In the genomic region with DNA sequence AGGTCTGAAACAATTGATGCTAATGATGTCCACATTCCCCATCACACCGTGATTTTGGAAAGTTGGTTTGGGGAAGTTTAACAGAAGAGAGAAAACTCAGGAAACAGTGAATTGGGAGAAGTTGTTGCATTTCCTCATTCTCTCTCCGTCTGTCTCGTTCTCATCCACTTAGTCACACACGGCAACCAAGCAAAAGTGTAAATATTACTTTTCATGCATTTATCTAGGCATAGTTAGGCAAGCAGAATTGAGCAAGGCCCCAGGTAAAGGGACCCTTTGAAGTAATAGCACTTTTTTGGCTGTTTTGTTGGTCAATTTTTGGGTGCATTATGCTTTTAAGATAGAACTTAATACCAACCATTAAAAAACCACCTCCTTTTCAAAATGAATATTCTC, we compare ENCODE assay signal across 15 cellular contexts.
DNase-seq lines count a peak whose midpoint lies in the region; ATAC-seq and TF ChIP-seq lines count a peak whose summit lies in the region.
"Had no signal": no experiment of that assay in that cellular context is flagged by ENCODE, and none has a peak within 500 bp of the region (broad histone marks: within the 10 kb centered on the region; RNA-seq: fewer than 3 reads in every experiment).

No MANE protein-coding gene starts in this region.

- no peaks in the 10 kb centered on the region for H3F3A ChIP-seq in smooth muscle cell (ENCODE audit: low read depth)

- TF ChIP-seq CTCF in RWPE2 (IDR thresholded peaks at IDR 0.05; ENCODE audit: poor library complexity, severe bottlenecking) (no peak), fibroblast of mammary gland (conservative IDR thresholded peaks at IDR 0.05; ENCODE audit: control insufficient read depth, insufficient read depth, low read depth, low read length) (no peak), smooth muscle cell (IDR thresholded peaks at IDR 0.05; ENCODE audit: borderline replicate concordance, insufficient read depth, poor library complexity, severe bottlenecking) (no peak), transverse colon (IDR thresholded peaks at IDR 0.05) (no peak)

- intact Hi-C loops in sciatic nerve (cut with DNase I) = no loop called here
- intact Hi-C loops in transverse colon (cut with DNase I; ENCODE audit: low total_unique reads) = no loop called here

- H3K79me2 ChIP-seq in smooth muscle cell (ENCODE audit: low read depth) = no peaks in the 10 kb centered on the region

- H3K27ac ChIP-seq in RWPE2 (ENCODE audit: poor library complexity, severe bottlenecking) = peak overlapping the region; percentile 72
- H3K27ac ChIP-seq in smooth muscle cell (ENCODE audit: low read depth) = peak overlapping the region; percentile 72
- no peak overlapping the region for H3K27ac ChIP-seq in transverse colon
- H3K27ac ChIP-seq in caudate nucleus (ENCODE audit: low read depth, low read length) = no peak overlapping the region
- H3K27ac ChIP-seq: neutrophil, right atrium auricular region had no signal

- H4K20me1 ChIP-seq in smooth muscle cell (ENCODE audit: low read depth) = no peaks in the 10 kb centered on the region

- in situ Hi-C loops in transverse colon (cut with MboI; ENCODE audit: low pct_ligation_motif_present in 1 of 4, low pct_unique_long_range_greater_than_20kb in 1 of 4, low sequenced_read_pairs in 3 of 4) = no loop called here

- no peak for TF ChIP-seq POLR2A in transverse colon (IDR thresholded peaks at IDR 0.05)

- DNase-seq in SKM-1 treated with dmso at 0.1 percent for 144 hours (lab: John Stamatoyannopoulos, UW; ENCODE audit: unreplicated experiment) (peak; percentile 4), SKM-1 (lab: John Stamatoyannopoulos, UW; ENCODE audit: unreplicated experiment) (no peak), RWPE2 (ENCODE audit: low spot score) (no peak), fibroblast of mammary gland (ENCODE audit: low read depth) (peak; percentile 28), smooth muscle cell (lab: John Stamatoyannopoulos, UW; ENCODE audit: unreplicated experiment) (no peak), sciatic nerve (ENCODE audit: low spot score) (no peak), transverse colon (no peak), caudate nucleus (lab: John Stamatoyannopoulos, UW) (no peak)
- DNase-seq: activated CD4-positive, alpha-beta T cell treated with anti-CD3 and anti-CD28 coated beads, Interleukin-2, amount 50 U/mL, for 1 hour; activated naive CD4-positive, alpha-beta T cell treated with anti-CD3 and anti-CD28 coated beads, Interleukin-2, amount 50 U/mL, for 16 hours; EL; NCI-H187 treated with DMSO at 0.1 percent for 48 hours; NCI-H510A had no signal

- no peak overlapping the region for H3K4me3 ChIP-seq in RWPE2 (ENCODE audit: severe bottlenecking)
- no peak overlapping the region for H3K4me3 ChIP-seq in fibroblast of mammary gland (ENCODE audit: control insufficient read depth, low read depth, low read length)
- H3K4me3 ChIP-seq in smooth muscle cell = no peak overlapping the region
- H3K4me3 ChIP-seq in transverse colon = no peak overlapping the region
- H3K4me3 ChIP-seq: right atrium auricular region had no signal

- no peaks in the 10 kb centered on the region for H3K36me3 ChIP-seq in RWPE2 (ENCODE audit: low read depth)
- H3K36me3 ChIP-seq in smooth muscle cell (ENCODE audit: low read depth) = no peaks in the 10 kb centered on the region
- no peaks in the 10 kb centered on the region for H3K36me3 ChIP-seq in transverse colon
- H3K36me3 ChIP-seq: neutrophil, right atrium auricular region had no signal

- H3K9ac ChIP-seq in smooth muscle cell (ENCODE audit: low read depth) = peak overlapping the region; percentile 5

- H3K4me1 ChIP-seq in RWPE2 (ENCODE audit: insufficient read depth, poor library complexity, severe bottlenecking) (peaks cover 46% of the 10 kb centered on the region), smooth muscle cell (ENCODE audit: low read depth) (no peaks in the 10 kb centered on the region), transverse colon (peaks cover 0 to 10% (median 3%) of the 10 kb centered on the region in 4 donors)
- H3K4me1 ChIP-seq: right atrium auricular region had no signal

- H3K9me3 ChIP-seq in RWPE2 (ENCODE audit: severe bottlenecking) = peaks cover 8% of the 10 kb centered on the region
- no peaks in the 10 kb centered on the region for H3K9me3 ChIP-seq in smooth muscle cell (replicated peaks; ENCODE audit: low read depth)
- peaks cover 0 to 4% of the 10 kb centered on the region in 2 donors for H3K9me3 ChIP-seq in transverse colon
- H3K9me3 ChIP-seq: neutrophil, right atrium auricular region had no signal

- peak; percentile 60 for ATAC-seq in RWPE2 (ENCODE audit: low read depth)
- ATAC-seq in sciatic nerve = no peak

- H3K27me3 ChIP-seq in RWPE2 (ENCODE audit: insufficient read depth, poor library complexity, severe bottlenecking) = no peaks in the 10 kb centered on the region
- no peaks in the 10 kb centered on the region for H3K27me3 ChIP-seq in smooth muscle cell (ENCODE audit: low read depth)
- H3K27me3 ChIP-seq in transverse colon = peaks cover 46% of the 10 kb centered on the region

- WGBS in smooth muscle cell (ENCODE audit: low lambda C conversion rate) = 51% methylated on average over 4 of the region's 4 CpGs
- WGBS in transverse colon (ENCODE audit: low coverage in 1 of 2), 2 donors = 24 to 29% methylated on average over 4 of the region's 4 CpGs

- no peak for TF ChIP-seq EP300 in transverse colon (IDR thresholded peaks at IDR 0.05; ENCODE audit: low read depth)

- H3K4me2 ChIP-seq in smooth muscle cell = peak overlapping the region; percentile 50

- H2AFZ ChIP-seq in smooth muscle cell (ENCODE audit: low read depth) = no peak overlapping the region

Comparison
In these comparisons a context has a peak if more than half of its experiments do, and no peak if none do; other contexts are left out.
1. DNase-seq: peak in SKM-1 treated with dmso at 0.1 percent for 144 hours (single experiment) and fibroblast of mammary gland (single experiment); none in SKM-1 (single experiment), RWPE2 (single experiment), smooth muscle cell (single experiment), sciatic nerve (single experiment), transverse colon (single experiment) and caudate nucleus (0 of 61).
2. H3K27ac ChIP-seq: peak in RWPE2 (single experiment) and smooth muscle cell (single experiment); none in transverse colon (0 of 4) and caudate nucleus (single experiment).